In genomic region chr21:44846485-44847260, GRCh38 we compare ENCODE assay signal across 1 cellular context.
TF ChIP-seq lines count a peak whose summit lies in the region.

No MANE protein-coding gene starts in this region.

TF ChIP-seq in HepG2, 621 proteins besides CTCF, POLR2A, EP300 and RAD21 (continued from another document and continues in another):
- TF ChIP-seq, protein P1, sequence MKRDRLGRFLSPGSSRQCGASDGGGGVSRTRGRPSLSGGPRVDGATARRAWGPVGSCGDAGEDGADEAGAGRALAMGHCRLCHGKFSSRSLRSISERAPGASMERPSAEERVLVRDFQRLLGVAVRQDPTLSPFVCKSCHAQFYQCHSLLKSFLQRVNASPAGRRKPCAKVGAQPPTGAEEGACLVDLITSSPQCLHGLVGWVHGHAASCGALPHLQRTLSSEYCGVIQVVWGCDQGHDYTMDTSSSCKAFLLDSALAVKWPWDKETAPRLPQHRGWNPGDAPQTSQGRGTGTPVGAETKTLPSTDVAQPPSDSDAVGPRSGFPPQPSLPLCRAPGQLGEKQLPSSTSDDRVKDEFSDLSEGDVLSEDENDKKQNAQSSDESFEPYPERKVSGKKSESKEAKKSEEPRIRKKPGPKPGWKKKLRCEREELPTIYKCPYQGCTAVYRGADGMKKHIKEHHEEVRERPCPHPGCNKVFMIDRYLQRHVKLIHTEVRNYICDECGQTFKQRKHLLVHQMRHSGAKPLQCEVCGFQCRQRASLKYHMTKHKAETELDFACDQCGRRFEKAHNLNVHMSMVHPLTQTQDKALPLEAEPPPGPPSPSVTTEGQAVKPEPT (CRISPR knock-in tag; IDR thresholded peaks at IDR 0.05; ENCODE audit: low read depth): 0 out of 2 replicates have a peak, but pooled peaks have one; percentile 34
- TF ChIP-seq SATB2 (CRISPR knock-in tag; IDR thresholded peaks at IDR 0.05) (no peak), EHMT2 (IDR thresholded peaks at IDR 0.05; ENCODE audit: borderline replicate concordance, low read depth, low read length) (no peak), ARID2 (CRISPR knock-in tag; IDR thresholded peaks at IDR 0.05; ENCODE audit: borderline replicate concordance) (no peak), FOXP1 (IDR thresholded peaks at IDR 0.05) (no peak), FOXP1 (CRISPR knock-in tag; IDR thresholded peaks at IDR 0.05) (no peak), SNAI1 (CRISPR knock-in tag; IDR thresholded peaks at IDR 0.05; ENCODE audit: borderline replicate concordance) (no peak), SP4 (CRISPR knock-in tag; IDR thresholded peaks at IDR 0.05) (no peak), USF2 (IDR thresholded peaks at IDR 0.05; ENCODE audit: low read depth, low read length) (no peak), USF2 (CRISPR knock-in tag; IDR thresholded peaks at IDR 0.05; ENCODE audit: borderline replicate concordance) (no peak), HOXA9 (CRISPR knock-in tag; IDR thresholded peaks at IDR 0.05; ENCODE audit: borderline replicate concordance) (no peak), ZNF513 (CRISPR knock-in tag; conservative IDR thresholded peaks at IDR 0.05) (no peak), MIER2 (CRISPR knock-in tag; IDR thresholded peaks at IDR 0.05) (no peak), CREB1 (IDR thresholded peaks at IDR 0.05) (no peak), CREB1 (CRISPR knock-in tag; IDR thresholded peaks at IDR 0.05) (no peak), NFRKB (IDR thresholded peaks at IDR 0.05) (no peak), ZKSCAN5 (CRISPR knock-in tag; IDR thresholded peaks at IDR 0.05) (no peak), CENPX (CRISPR knock-in tag; IDR thresholded peaks at IDR 0.05) (no peak), HNRNPK (IDR thresholded peaks at IDR 0.05; ENCODE audit: low read depth, low read length, poor library complexity, severe bottlenecking) (no peak), HMGA1 (CRISPR knock-in tag; conservative IDR thresholded peaks at IDR 0.05) (no peak), HOXA7 (CRISPR knock-in tag; IDR thresholded peaks at IDR 0.05) (no peak), ZSCAN21 (CRISPR knock-in tag; IDR thresholded peaks at IDR 0.05; ENCODE audit: borderline replicate concordance) (peak; percentile 72; the same call in 1 of the 2 replicates), ZNF263 (CRISPR knock-in tag; IDR thresholded peaks at IDR 0.05) (peak; percentile 89), JUN (CRISPR knock-in tag; IDR thresholded peaks at IDR 0.05) (no peak), HDAC1 (CRISPR knock-in tag; IDR thresholded peaks at IDR 0.05) (peak; percentile 54; the same call in 1 of the 2 replicates), MAFF (IDR thresholded peaks at IDR 0.05; ENCODE audit: low read depth, low read length) (no peak), ZNF33A (CRISPR knock-in tag; IDR thresholded peaks at IDR 0.05; ENCODE audit: borderline replicate concordance) (no peak), ETV6 (CRISPR knock-in tag; conservative IDR thresholded peaks at IDR 0.05) (no peak), KDM5B (CRISPR knock-in tag; IDR thresholded peaks at IDR 0.05; ENCODE audit: borderline replicate concordance) (no peak; the same call in none of the 2 replicates), CC2D1A (CRISPR knock-in tag; IDR thresholded peaks at IDR 0.05) (no peak), HNF4G (IDR thresholded peaks at IDR 0.05; ENCODE audit: borderline replicate concordance, low read depth, low read length) (0 out of 2 replicates have a peak, but pooled peaks have one; percentile 44), HNF4G (CRISPR knock-in tag; IDR thresholded peaks at IDR 0.05; ENCODE audit: borderline replicate concordance, low read depth) (no peak), FOXA1 (IDR thresholded peaks at IDR 0.05) (no peak), FOXA1 (CRISPR knock-in tag; IDR thresholded peaks at IDR 0.05) (no peak), SMAD1 (CRISPR knock-in tag; IDR thresholded peaks at IDR 0.05; ENCODE audit: borderline replicate concordance, low read depth) (no peak; the same call in 1 of the 2 replicates), ZSCAN31 (CRISPR knock-in tag; IDR thresholded peaks at IDR 0.05; ENCODE audit: low read depth) (no peak), MAF1 (CRISPR knock-in tag; IDR thresholded peaks at IDR 0.05; ENCODE audit: borderline replicate concordance) (no peak), DMAP1 (CRISPR knock-in tag; IDR thresholded peaks at IDR 0.05) (no peak; the same call in 1 of the 2 replicates), ZNF230 (CRISPR knock-in tag; IDR thresholded peaks at IDR 0.05) (0 out of 2 replicates have a peak, but pooled peaks have one; percentile 37), RARA (CRISPR knock-in tag; IDR thresholded peaks at IDR 0.05) (peak; percentile 50), POLR2AphosphoS2 (IDR thresholded peaks at IDR 0.05; ENCODE audit: low read depth, low read length) (no peak), ZNF446 (CRISPR knock-in tag; IDR thresholded peaks at IDR 0.05) (no peak), MEIS2 (CRISPR knock-in tag; IDR thresholded peaks at IDR 0.05) (no peak), ZC3H4 (CRISPR knock-in tag; IDR thresholded peaks at IDR 0.05; ENCODE audit: borderline replicate concordance) (no peak), TBX2 (CRISPR knock-in tag; IDR thresholded peaks at IDR 0.05; ENCODE audit: borderline replicate concordance) (peak; percentile 70; the same call in 1 of the 2 replicates), SETDB1 (CRISPR knock-in tag; IDR thresholded peaks at IDR 0.05; ENCODE audit: borderline replicate concordance) (no peak), RAD51 (IDR thresholded peaks at IDR 0.05; ENCODE audit: borderline replicate concordance) (no peak)
- TF ChIP-seq, protein P2, sequence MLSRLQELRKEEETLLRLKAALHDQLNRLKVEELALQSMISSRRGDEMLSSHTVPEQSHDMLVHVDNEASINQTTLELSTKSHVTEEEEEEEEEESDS (CRISPR knock-in tag; IDR thresholded peaks at IDR 0.05; ENCODE audit: borderline replicate concordance): no peak
- TF ChIP-seq, protein P3, sequence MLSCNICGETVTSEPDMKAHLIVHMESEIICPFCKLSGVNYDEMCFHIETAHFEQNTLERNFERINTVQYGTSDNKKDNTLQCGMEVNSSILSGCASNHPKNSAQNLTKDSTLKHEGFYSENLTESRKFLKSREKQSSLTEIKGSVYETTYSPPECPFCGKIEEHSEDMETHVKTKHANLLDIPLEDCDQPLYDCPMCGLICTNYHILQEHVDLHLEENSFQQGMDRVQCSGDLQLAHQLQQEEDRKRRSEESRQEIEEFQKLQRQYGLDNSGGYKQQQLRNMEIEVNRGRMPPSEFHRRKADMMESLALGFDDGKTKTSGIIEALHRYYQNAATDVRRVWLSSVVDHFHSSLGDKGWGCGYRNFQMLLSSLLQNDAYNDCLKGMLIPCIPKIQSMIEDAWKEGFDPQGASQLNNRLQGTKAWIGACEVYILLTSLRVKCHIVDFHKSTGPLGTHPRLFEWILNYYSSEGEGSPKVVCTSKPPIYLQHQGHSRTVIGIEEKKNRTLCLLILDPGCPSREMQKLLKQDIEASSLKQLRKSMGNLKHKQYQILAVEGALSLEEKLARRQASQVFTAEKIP (CRISPR knock-in tag; IDR thresholded peaks at IDR 0.05; ENCODE audit: borderline replicate concordance): no peak
- TF ChIP-seq, protein P4, sequence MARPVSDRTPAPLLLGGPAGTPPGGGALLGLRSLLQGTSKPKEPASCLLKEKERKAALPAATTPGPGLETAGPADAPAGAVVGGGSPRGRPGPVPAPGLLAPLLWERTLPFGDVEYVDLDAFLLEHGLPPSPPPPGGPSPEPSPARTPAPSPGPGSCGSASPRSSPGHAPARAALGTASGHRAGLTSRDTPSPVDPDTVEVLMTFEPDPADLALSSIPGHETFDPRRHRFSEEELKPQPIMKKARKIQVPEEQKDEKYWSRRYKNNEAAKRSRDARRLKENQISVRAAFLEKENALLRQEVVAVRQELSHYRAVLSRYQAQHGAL (CRISPR knock-in tag; IDR thresholded peaks at IDR 0.05; ENCODE audit: not compliant biosample characterization): no peak
- TF ChIP-seq, protein P5, sequence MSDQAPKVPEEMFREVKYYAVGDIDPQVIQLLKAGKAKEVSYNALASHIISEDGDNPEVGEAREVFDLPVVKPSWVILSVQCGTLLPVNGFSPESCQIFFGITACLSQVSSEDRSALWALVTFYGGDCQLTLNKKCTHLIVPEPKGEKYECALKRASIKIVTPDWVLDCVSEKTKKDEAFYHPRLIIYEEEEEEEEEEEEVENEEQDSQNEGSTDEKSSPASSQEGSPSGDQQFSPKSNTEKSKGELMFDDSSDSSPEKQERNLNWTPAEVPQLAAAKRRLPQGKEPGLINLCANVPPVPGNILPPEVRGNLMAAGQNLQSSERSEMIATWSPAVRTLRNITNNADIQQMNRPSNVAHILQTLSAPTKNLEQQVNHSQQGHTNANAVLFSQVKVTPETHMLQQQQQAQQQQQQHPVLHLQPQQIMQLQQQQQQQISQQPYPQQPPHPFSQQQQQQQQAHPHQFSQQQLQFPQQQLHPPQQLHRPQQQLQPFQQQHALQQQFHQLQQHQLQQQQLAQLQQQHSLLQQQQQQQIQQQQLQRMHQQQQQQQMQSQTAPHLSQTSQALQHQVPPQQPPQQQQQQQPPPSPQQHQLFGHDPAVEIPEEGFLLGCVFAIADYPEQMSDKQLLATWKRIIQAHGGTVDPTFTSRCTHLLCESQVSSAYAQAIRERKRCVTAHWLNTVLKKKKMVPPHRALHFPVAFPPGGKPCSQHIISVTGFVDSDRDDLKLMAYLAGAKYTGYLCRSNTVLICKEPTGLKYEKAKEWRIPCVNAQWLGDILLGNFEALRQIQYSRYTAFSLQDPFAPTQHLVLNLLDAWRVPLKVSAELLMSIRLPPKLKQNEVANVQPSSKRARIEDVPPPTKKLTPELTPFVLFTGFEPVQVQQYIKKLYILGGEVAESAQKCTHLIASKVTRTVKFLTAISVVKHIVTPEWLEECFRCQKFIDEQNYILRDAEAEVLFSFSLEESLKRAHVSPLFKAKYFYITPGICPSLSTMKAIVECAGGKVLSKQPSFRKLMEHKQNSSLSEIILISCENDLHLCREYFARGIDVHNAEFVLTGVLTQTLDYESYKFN (CRISPR knock-in tag; conservative IDR thresholded peaks at IDR 0.05): peak; percentile 39; the same call in 1 of the 2 replicates
- TF ChIP-seq, protein P6, sequence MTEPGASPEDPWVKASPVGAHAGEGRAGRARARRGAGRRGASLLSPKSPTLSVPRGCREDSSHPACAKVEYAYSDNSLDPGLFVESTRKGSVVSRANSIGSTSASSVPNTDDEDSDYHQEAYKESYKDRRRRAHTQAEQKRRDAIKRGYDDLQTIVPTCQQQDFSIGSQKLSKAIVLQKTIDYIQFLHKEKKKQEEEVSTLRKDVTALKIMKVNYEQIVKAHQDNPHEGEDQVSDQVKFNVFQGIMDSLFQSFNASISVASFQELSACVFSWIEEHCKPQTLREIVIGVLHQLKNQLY (CRISPR knock-in tag; IDR thresholded peaks at IDR 0.05): 0 out of 2 replicates have a peak, but pooled peaks have one; percentile 27
- TF ChIP-seq, protein P7, sequence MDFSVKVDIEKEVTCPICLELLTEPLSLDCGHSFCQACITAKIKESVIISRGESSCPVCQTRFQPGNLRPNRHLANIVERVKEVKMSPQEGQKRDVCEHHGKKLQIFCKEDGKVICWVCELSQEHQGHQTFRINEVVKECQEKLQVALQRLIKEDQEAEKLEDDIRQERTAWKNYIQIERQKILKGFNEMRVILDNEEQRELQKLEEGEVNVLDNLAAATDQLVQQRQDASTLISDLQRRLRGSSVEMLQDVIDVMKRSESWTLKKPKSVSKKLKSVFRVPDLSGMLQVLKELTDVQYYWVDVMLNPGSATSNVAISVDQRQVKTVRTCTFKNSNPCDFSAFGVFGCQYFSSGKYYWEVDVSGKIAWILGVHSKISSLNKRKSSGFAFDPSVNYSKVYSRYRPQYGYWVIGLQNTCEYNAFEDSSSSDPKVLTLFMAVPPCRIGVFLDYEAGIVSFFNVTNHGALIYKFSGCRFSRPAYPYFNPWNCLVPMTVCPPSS (IDR thresholded peaks at IDR 0.05): no peak
